27 cellular contexts compared by ENCODE assay signal in the genomic region with DNA sequence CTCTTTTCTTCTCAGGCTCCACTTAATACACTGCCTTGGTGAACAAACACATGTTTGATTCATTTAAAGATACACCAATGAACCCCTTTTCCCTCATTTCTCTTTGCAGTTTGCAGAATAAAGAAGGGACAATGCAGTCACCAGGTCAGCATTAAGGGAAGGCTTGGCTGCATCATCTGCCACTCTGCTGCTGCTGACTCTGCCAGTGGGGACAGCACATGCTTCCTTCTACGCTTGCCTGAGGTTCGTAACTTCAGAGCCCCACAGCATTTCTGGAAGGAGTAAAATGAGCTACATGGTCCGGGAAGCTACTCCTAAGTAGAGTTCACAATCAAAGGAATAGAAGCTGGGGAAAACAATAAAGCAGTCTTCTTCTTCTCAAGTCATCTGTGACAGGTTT.
"Had no signal": no experiment of that assay in that cellular context is flagged by ENCODE, and none has a peak within 500 bp of the region (broad histone marks: within the 10 kb centered on the region; RNA-seq: fewer than 3 reads in every experiment).

No MANE protein-coding gene starts in this region.

- H3K9me3 ChIP-seq: lower lobe of right lung, pancreas, prostate gland, stomach, testis, thyroid gland, transverse colon, upper lobe of left lung, vagina had no signal

- H3K4me3 ChIP-seq: lower lobe of right lung, pancreas, prostate gland, skin epidermis, stomach, testis, thyroid gland, transverse colon, upper lobe of left lung, vagina had no signal

- H3K36me3 ChIP-seq: lower lobe of right lung, pancreas, prostate gland, stomach, thyroid gland, transverse colon, upper lobe of left lung, vagina had no signal

- H3K4me1 ChIP-seq: lower lobe of right lung, pancreas, prostate gland, stomach, testis, thyroid gland, transverse colon, upper lobe of left lung, vagina had no signal

- H3K4me3 Mint-ChIP-seq: nephron; neural crest cell; stimulated activated naive B cell treated with anti-CD40 and anti-IgM and Interleukin-4, amounts not matched to agents 10 μg/mL and 1 μg/mL and 100 μg/mL, for 72 hours had no signal

- H3K27me3 Mint-ChIP-seq: naive thymus-derived CD8-positive, alpha-beta T cell had no signal

- H3K27me3 ChIP-seq: pancreas, stomach, testis, thyroid gland, transverse colon, upper lobe of left lung, vagina had no signal

- H3K4me1 Mint-ChIP-seq: nephron; neural crest cell; stimulated activated naive B cell treated with anti-CD40 and anti-IgM and Interleukin-4, amounts not matched to agents 10 μg/mL and 1 μg/mL and 100 μg/mL, for 72 hours had no signal

- DNase-seq: islet precursor cell; lower lobe of right lung; mammary epithelial cell; mesenchymal stem cell; nucleus accumbens; pancreas; posterior cingulate gyrus; retina; right cardiac atrium; stimulated activated CD4-positive, alpha-beta T cell treated with anti-CD3 and anti-CD28 coated beads, Interleukin-12 subunit alpha, Interleukin-12 subunit beta, amount 100 ng/mL, for 4 hours; stimulated activated CD4-positive, alpha-beta T cell treated with anti-CD3 and anti-CD28 coated beads, Interleukin-15, amount 100 ng/mL, for 24 hours; stimulated activated CD4-positive, alpha-beta T cell treated with anti-CD3 and anti-CD28 coated beads, Interleukin-2, amount 100 ng/mL, for 24 hours; stimulated activated CD4-positive, alpha-beta T cell treated with anti-CD3 and anti-CD28 coated beads, Interleukin-4, amount 100 ng/mL, for 1 hour; stimulated activated naive B cell treated with anti-CD40 and anti-IgM and Interleukin-4, amounts not matched to agents 10 μg/mL and 1 μg/mL and 100 μg/mL, for 72 hours; stimulated activated naive CD8-positive, alpha-beta T cell treated with anti-CD3 and anti-CD28 coated beads, Interleukin-15, Interleukin-2, amounts not matched to agents 100 U/mL and 50 U/mL, for 24 hours; stomach; testis; thyroid gland; transverse colon; upper lobe of left lung had no signal

- ATAC-seq: lower lobe of right lung; pancreas; sciatic nerve; stimulated activated naive B cell treated with anti-CD40 and anti-IgM and Interleukin-4, amounts not matched to agents 10 μg/mL and 1 μg/mL and 100 μg/mL, for 72 hours; stimulated activated naive CD8-positive, alpha-beta T cell treated with anti-CD3 and anti-CD28 coated beads, Interleukin-15, Interleukin-2, amounts not matched to agents 100 U/mL and 50 U/mL, for 24 hours had no signal

- H3K27ac Mint-ChIP-seq: nephron; stimulated activated naive B cell treated with anti-CD40 and anti-IgM and Interleukin-4, amounts not matched to agents 10 μg/mL and 1 μg/mL and 100 μg/mL, for 72 hours had no signal

- H3K27ac ChIP-seq: lower lobe of right lung, pancreas, prostate gland, skin epidermis, stomach, testis, thyroid gland, transverse colon, upper lobe of left lung, vagina had no signal
